In the genomic region with DNA sequence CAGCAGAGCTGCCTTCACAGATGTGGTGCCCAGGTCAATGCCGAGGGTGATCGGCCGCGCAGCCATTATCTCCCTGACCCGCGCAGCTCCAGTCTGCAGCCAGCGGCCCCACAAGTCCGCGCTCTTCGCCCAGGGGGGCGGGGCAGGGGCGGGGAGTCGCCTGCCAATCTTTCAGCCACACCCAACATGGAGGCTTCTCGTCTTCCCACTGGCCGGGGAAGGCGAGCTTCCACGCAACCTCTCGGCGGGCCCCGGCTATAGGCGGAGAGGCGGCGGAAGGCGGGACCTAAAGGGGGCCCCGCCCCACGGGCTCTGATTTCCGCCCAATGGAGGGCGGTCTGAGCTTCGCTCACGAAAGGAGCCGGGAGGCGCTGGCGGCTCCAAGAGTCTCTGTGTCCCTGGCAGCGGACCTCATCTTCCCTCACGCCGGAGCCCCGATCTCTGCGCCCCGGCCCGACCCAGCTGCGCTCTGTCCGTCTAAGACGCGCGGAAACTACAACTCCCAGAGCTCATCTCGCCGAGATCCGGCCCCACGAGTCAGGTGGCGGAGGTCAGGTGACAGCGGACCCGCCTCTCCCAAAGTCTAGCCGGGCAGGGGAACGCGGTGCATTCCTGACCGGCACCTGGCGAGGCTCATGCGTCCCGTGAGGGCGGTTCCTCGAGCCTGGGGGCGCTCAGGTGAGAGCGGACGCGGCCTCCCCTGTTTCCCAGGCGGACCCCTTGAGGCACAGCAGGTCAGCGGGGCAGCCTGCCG, we compare ENCODE assay signal across 1 cellular context.
TF ChIP-seq lines count a peak whose summit lies in the region.

A gene (plus strand): TSS at position 607 of the 754 bp plus-strand sequence. CDS start 3,447 bp downstream, outside the sequence.
A gene with protein sequence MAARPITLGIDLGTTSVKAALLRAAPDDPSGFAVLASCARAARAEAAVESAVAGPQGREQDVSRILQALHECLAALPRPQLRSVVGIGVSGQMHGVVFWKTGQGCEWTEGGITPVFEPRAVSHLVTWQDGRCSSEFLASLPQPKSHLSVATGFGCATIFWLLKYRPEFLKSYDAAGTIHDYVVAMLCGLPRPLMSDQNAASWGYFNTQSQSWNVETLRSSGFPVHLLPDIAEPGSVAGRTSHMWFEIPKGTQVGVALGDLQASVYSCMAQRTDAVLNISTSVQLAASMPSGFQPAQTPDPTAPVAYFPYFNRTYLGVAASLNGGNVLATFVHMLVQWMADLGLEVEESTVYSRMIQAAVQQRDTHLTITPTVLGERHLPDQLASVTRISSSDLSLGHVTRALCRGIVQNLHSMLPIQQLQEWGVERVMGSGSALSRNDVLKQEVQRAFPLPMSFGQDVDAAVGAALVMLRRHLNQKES (minus strand): TSS at position 97 of the 754 bp plus-strand sequence. CDS start 31 bp downstream, at position 66.

TF ChIP-seq in K562, 482 proteins besides CTCF, POLR2A, EP300 and RAD21 (continued from another document and continues in another):
- TF ChIP-seq, protein P1, sequence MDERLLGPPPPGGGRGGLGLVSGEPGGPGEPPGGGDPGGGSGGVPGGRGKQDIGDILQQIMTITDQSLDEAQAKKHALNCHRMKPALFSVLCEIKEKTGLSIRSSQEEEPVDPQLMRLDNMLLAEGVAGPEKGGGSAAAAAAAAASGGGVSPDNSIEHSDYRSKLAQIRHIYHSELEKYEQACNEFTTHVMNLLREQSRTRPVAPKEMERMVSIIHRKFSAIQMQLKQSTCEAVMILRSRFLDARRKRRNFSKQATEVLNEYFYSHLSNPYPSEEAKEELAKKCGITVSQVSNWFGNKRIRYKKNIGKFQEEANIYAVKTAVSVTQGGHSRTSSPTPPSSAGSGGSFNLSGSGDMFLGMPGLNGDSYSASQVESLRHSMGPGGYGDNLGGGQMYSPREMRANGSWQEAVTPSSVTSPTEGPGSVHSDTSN (CRISPR knock-in tag; IDR thresholded peaks at IDR 0.05; ENCODE audit: low read depth), result peak; percentile 61
- TF ChIP-seq, protein P1 (tag; conservative IDR thresholded peaks at IDR 0.05; ENCODE audit: low read depth), result peak; percentile 89
- TF ChIP-seq FOXA1 (IDR thresholded peaks at IDR 0.05; ENCODE audit: borderline replicate concordance), result no peak
- no peak for TF ChIP-seq PTTG1 (tag; IDR thresholded peaks at IDR 0.05; ENCODE audit: low read depth)
- TF ChIP-seq, protein P2, sequence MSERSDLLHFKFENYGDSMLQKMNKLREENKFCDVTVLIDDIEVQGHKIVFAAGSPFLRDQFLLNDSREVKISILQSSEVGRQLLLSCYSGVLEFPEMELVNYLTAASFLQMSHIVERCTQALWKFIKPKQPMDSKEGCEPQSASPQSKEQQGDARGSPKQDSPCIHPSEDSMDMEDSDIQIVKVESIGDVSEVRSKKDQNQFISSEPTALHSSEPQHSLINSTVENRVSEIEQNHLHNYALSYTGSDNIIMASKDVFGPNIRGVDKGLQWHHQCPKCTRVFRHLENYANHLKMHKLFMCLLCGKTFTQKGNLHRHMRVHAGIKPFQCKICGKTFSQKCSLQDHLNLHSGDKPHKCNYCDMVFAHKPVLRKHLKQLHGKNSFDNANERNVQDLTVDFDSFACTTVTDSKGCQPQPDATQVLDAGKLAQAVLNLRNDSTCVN (CRISPR knock-in tag; IDR thresholded peaks at IDR 0.05), result no peak
- no peak for TF ChIP-seq ZBTB17 (CRISPR knock-in tag; IDR thresholded peaks at IDR 0.05)
- TF ChIP-seq ZNF12 (CRISPR knock-in tag; IDR thresholded peaks at IDR 0.05), result no peak
- TF ChIP-seq MBD2 (IDR thresholded peaks at IDR 0.05; ENCODE audit: borderline replicate concordance, low read depth), result 0 out of 2 replicates have a peak, but pooled peaks have one; percentile 27
- TF ChIP-seq POLR2G (IDR thresholded peaks at IDR 0.05; ENCODE audit: low read depth, low read length), result peak; percentile 89
- no peak for TF ChIP-seq SNIP1 (IDR thresholded peaks at IDR 0.05; ENCODE audit: low read depth)
- no peak for TF ChIP-seq STAG1 (CRISPR knock-in tag; IDR thresholded peaks at IDR 0.05; ENCODE audit: borderline replicate concordance)
- TF ChIP-seq, protein P3, sequence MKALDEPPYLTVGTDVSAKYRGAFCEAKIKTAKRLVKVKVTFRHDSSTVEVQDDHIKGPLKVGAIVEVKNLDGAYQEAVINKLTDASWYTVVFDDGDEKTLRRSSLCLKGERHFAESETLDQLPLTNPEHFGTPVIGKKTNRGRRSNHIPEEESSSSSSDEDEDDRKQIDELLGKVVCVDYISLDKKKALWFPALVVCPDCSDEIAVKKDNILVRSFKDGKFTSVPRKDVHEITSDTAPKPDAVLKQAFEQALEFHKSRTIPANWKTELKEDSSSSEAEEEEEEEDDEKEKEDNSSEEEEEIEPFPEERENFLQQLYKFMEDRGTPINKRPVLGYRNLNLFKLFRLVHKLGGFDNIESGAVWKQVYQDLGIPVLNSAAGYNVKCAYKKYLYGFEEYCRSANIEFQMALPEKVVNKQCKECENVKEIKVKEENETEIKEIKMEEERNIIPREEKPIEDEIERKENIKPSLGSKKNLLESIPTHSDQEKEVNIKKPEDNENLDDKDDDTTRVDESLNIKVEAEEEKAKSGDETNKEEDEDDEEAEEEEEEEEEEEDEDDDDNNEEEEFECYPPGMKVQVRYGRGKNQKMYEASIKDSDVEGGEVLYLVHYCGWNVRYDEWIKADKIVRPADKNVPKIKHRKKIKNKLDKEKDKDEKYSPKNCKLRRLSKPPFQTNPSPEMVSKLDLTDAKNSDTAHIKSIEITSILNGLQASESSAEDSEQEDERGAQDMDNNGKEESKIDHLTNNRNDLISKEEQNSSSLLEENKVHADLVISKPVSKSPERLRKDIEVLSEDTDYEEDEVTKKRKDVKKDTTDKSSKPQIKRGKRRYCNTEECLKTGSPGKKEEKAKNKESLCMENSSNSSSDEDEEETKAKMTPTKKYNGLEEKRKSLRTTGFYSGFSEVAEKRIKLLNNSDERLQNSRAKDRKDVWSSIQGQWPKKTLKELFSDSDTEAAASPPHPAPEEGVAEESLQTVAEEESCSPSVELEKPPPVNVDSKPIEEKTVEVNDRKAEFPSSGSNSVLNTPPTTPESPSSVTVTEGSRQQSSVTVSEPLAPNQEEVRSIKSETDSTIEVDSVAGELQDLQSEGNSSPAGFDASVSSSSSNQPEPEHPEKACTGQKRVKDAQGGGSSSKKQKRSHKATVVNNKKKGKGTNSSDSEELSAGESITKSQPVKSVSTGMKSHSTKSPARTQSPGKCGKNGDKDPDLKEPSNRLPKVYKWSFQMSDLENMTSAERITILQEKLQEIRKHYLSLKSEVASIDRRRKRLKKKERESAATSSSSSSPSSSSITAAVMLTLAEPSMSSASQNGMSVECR (CRISPR knock-in tag; IDR thresholded peaks at IDR 0.05), result peak; percentile 97
- TF ChIP-seq GABPB1 (CRISPR knock-in tag; IDR thresholded peaks at IDR 0.05), result peak; percentile 95
- TF ChIP-seq JUN (IDR thresholded peaks at IDR 0.05; ENCODE audit: borderline replicate concordance, low read depth, low read length), result no peak
- no peak for TF ChIP-seq JUN (CRISPR knock-in tag; IDR thresholded peaks at IDR 0.05; ENCODE audit: borderline replicate concordance)
- TF ChIP-seq, protein P4, sequence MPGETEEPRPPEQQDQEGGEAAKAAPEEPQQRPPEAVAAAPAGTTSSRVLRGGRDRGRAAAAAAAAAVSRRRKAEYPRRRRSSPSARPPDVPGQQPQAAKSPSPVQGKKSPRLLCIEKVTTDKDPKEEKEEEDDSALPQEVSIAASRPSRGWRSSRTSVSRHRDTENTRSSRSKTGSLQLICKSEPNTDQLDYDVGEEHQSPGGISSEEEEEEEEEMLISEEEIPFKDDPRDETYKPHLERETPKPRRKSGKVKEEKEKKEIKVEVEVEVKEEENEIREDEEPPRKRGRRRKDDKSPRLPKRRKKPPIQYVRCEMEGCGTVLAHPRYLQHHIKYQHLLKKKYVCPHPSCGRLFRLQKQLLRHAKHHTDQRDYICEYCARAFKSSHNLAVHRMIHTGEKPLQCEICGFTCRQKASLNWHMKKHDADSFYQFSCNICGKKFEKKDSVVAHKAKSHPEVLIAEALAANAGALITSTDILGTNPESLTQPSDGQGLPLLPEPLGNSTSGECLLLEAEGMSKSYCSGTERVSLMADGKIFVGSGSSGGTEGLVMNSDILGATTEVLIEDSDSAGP (CRISPR knock-in tag; IDR thresholded peaks at IDR 0.05), result no peak
- TF ChIP-seq, protein P5, sequence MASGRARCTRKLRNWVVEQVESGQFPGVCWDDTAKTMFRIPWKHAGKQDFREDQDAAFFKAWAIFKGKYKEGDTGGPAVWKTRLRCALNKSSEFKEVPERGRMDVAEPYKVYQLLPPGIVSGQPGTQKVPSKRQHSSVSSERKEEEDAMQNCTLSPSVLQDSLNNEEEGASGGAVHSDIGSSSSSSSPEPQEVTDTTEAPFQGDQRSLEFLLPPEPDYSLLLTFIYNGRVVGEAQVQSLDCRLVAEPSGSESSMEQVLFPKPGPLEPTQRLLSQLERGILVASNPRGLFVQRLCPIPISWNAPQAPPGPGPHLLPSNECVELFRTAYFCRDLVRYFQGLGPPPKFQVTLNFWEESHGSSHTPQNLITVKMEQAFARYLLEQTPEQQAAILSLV (tag; IDR thresholded peaks at IDR 0.05), result no peak
- no peak for TF ChIP-seq CREBBP (IDR thresholded peaks at IDR 0.05; ENCODE audit: low read depth, low read length)
- no peak for TF ChIP-seq ZNF134 (CRISPR knock-in tag; conservative IDR thresholded peaks at IDR 0.05)
- peak; percentile 70 for TF ChIP-seq KDM5B (IDR thresholded peaks at IDR 0.05; ENCODE audit: insufficient replicate concordance, low read depth, low read length)
- peak; percentile 66; the same call in 1 of the 2 replicates for TF ChIP-seq ZNF766 (CRISPR knock-in tag; conservative IDR thresholded peaks at IDR 0.05)
- TF ChIP-seq ZBED1 (IDR thresholded peaks at IDR 0.05), result no peak
- TF ChIP-seq C11orf30 (IDR thresholded peaks at IDR 0.05; ENCODE audit: low read depth), result peak; percentile 92
- 0 out of 2 replicates have a peak, but pooled peaks have one; percentile 29 for TF ChIP-seq CREB1 (IDR thresholded peaks at IDR 0.05)
- TF ChIP-seq CREB1 (CRISPR knock-in tag; IDR thresholded peaks at IDR 0.05), result 0 out of 2 replicates have a peak, but pooled peaks have one; percentile 33
- TF ChIP-seq, protein P6, sequence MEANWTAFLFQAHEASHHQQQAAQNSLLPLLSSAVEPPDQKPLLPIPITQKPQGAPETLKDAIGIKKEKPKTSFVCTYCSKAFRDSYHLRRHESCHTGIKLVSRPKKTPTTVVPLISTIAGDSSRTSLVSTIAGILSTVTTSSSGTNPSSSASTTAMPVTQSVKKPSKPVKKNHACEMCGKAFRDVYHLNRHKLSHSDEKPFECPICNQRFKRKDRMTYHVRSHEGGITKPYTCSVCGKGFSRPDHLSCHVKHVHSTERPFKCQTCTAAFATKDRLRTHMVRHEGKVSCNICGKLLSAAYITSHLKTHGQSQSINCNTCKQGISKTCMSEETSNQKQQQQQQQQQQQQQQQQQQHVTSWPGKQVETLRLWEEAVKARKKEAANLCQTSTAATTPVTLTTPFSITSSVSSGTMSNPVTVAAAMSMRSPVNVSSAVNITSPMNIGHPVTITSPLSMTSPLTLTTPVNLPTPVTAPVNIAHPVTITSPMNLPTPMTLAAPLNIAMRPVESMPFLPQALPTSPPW (CRISPR knock-in tag; IDR thresholded peaks at IDR 0.05), result peak; percentile 61
- TF ChIP-seq, protein P7, sequence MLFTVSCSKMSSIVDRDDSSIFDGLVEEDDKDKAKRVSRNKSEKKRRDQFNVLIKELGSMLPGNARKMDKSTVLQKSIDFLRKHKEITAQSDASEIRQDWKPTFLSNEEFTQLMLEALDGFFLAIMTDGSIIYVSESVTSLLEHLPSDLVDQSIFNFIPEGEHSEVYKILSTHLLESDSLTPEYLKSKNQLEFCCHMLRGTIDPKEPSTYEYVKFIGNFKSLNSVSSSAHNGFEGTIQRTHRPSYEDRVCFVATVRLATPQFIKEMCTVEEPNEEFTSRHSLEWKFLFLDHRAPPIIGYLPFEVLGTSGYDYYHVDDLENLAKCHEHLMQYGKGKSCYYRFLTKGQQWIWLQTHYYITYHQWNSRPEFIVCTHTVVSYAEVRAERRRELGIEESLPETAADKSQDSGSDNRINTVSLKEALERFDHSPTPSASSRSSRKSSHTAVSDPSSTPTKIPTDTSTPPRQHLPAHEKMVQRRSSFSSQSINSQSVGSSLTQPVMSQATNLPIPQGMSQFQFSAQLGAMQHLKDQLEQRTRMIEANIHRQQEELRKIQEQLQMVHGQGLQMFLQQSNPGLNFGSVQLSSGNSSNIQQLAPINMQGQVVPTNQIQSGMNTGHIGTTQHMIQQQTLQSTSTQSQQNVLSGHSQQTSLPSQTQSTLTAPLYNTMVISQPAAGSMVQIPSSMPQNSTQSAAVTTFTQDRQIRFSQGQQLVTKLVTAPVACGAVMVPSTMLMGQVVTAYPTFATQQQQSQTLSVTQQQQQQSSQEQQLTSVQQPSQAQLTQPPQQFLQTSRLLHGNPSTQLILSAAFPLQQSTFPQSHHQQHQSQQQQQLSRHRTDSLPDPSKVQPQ (CRISPR knock-in tag; IDR thresholded peaks at IDR 0.05; ENCODE audit: borderline replicate concordance), result no peak
- TF ChIP-seq SMAD2 (IDR thresholded peaks at IDR 0.05; ENCODE audit: low read depth, low read length), result no peak
- no peak for TF ChIP-seq SMC3 (conservative IDR thresholded peaks at IDR 0.05; ENCODE audit: insufficient read depth, low read depth, low read length)
- TF ChIP-seq POLR2B (IDR thresholded peaks at IDR 0.05; ENCODE audit: low read depth, partially characterized antibody), result peak; percentile 51
- TF ChIP-seq FOXP1 (CRISPR knock-in tag; IDR thresholded peaks at IDR 0.05), result no peak
- TF ChIP-seq GATA2 (CRISPR knock-in tag; IDR thresholded peaks at IDR 0.05), result no peak
- TF ChIP-seq ZNF764 (CRISPR knock-in tag; IDR thresholded peaks at IDR 0.05; ENCODE audit: low read depth), result no peak
- no peak for TF ChIP-seq ASH1L (IDR thresholded peaks at IDR 0.05; ENCODE audit: borderline replicate concordance, low read depth, partially characterized antibody)
- no peak for TF ChIP-seq MTF1 (CRISPR knock-in tag; IDR thresholded peaks at IDR 0.05; ENCODE audit: borderline replicate concordance)
- no peak for TF ChIP-seq POLR3G (IDR thresholded peaks at IDR 0.05; ENCODE audit: extremely low read depth, insufficient read length, insufficient replicate concordance)
- TF ChIP-seq MCM7 (IDR thresholded peaks at IDR 0.05), result no peak
- peak; percentile 93 for TF ChIP-seq GABPA (tag; conservative IDR thresholded peaks at IDR 0.05; ENCODE audit: low read depth)
- TF ChIP-seq FIP1L1 (IDR thresholded peaks at IDR 0.05; ENCODE audit: low read depth, low read length, poor library complexity, severe bottlenecking), result no peak
- TF ChIP-seq, protein P8, sequence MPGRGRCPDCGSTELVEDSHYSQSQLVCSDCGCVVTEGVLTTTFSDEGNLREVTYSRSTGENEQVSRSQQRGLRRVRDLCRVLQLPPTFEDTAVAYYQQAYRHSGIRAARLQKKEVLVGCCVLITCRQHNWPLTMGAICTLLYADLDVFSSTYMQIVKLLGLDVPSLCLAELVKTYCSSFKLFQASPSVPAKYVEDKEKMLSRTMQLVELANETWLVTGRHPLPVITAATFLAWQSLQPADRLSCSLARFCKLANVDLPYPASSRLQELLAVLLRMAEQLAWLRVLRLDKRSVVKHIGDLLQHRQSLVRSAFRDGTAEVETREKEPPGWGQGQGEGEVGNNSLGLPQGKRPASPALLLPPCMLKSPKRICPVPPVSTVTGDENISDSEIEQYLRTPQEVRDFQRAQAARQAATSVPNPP (IDR thresholded peaks at IDR 0.05; ENCODE audit: borderline replicate concordance, insufficient read depth, insufficient read length), result no peak
- TF ChIP-seq FOXK1 (CRISPR knock-in tag; IDR thresholded peaks at IDR 0.05; ENCODE audit: borderline replicate concordance), result no peak
- TF ChIP-seq ESRRB (CRISPR knock-in tag; IDR thresholded peaks at IDR 0.05; ENCODE audit: borderline replicate concordance), result no peak
